19 cellular contexts compared by ENCODE assay signal in the genomic region with DNA sequence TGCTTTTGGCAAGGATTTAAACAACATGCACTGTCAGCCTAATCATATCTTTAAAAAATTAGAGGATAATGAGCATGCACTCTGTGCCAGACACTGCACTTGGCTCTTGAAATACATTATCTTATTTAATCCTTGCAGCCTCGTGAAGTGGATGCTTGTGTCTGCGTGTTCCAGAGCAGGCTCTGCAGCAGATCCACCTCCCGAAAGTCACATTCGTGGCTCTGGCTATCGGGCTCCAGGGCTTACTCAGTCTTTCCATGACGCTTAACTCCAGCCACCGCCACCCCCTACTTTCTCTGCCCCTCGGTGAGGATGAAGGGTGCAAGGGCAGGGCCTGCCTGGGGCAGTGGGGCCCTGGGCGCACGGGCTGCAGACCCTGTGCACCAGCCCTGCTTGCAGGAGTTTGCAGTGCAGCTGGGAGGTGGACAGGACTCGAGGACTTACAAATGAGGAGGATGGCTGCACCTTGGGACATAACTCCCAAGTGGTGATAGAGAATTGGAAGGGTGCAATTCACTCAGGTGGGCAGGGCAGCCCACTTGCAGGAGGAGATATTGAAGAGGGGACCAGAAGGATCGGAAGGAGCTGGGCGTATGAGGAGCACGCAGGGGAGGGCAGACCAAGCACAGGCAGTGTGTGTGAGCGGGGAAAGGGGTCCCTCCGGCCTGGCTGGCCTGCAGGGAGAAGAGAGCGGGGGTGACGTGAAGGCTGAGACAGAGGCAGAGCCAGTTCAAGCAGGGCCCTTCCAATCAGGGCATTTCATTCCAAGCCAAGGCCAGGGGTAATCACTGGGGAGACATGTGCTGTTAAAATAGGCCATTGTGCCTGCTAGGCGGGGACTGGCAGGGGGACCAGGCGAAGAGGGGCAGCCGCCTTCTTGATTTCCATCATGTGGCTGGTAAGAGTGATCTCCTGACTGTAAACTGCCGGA.
A peak's percentile ranks its signal among the peaks of the same experiment; 100 is the strongest.
DNase-seq lines count a peak whose midpoint lies in the region; ATAC-seq and TF ChIP-seq lines count a peak whose summit lies in the region.
"Had no signal": no experiment of that assay in that cellular context is flagged by ENCODE, and none has a peak within 500 bp of the region (broad histone marks: within the 10 kb centered on the region; RNA-seq: fewer than 3 reads in every experiment).

No MANE protein-coding gene starts in this region.

- intact Hi-C loops in Right ventricle myocardium superior (cut with DNase I) (loop anchor here (5.0 kb wide), 1 partner anchor 319 kb away; no protein-coding TSS in a partner anchor), tibial artery (cut with DNase I; ENCODE audit: low total_unique reads) (no loop called here)

- peak overlapping the region; percentile 28 for H3K27ac Mint-ChIP-seq in nephron progenitor cell
- H3K27ac Mint-ChIP-seq: activated naive CD8-positive, alpha-beta T cell treated with anti-CD3 and anti-CD28 coated beads, Interleukin-2, amount 50 U/mL, for 24 hours; activated T-helper 2 cell treated with anti-CD3 and anti-CD28 coated beads, Interferon-gamma antibody, Interleukin-2, Interleukin-4, amounts not matched to agents 10 μg/mL and 5 μg/mL and 100 μg/mL, durations not matched to agents 14 hours and 24 hours and 36 hours; T-helper 2 cell treated with Interferon-gamma antibody and Interleukin-4, amounts not matched to agents 5 μg/mL and 100 μg/mL, for 36 hours had no signal

- peaks cover 52% of the 10 kb centered on the region for H3K4me1 Mint-ChIP-seq in nephron progenitor cell
- H3K4me1 Mint-ChIP-seq: activated naive CD8-positive, alpha-beta T cell treated with anti-CD3 and anti-CD28 coated beads, Interleukin-2, amount 50 U/mL, for 24 hours had no signal

- peak; percentile 70 for ATAC-seq in Right ventricle myocardium superior (ENCODE audit: poor library complexity)
- ATAC-seq: activated naive CD8-positive, alpha-beta T cell treated with anti-CD3 and anti-CD28 coated beads, Interleukin-2, amount 50 U/mL, for 24 hours had no signal

- H3K36me3 ChIP-seq in tibial artery, result no peaks in the 10 kb centered on the region
- H3K36me3 ChIP-seq: BLaER1 treated with 17β-estradiol and CSF1 and Interleukin-3, amounts not matched to agents 10 nM and 100 nM; esophagus squamous epithelium; SJSA1 had no signal

- H3K9me3 Mint-ChIP-seq in nephron progenitor cell, result no peaks in the 10 kb centered on the region
- H3K9me3 Mint-ChIP-seq: activated naive CD8-positive, alpha-beta T cell treated with anti-CD3 and anti-CD28 coated beads, Interleukin-2, amount 50 U/mL, for 24 hours; activated T-helper 2 cell treated with anti-CD3 and anti-CD28 coated beads, Interferon-gamma antibody, Interleukin-2, Interleukin-4, amounts not matched to agents 10 μg/mL and 5 μg/mL and 100 μg/mL, durations not matched to agents 14 hours and 24 hours and 36 hours; T-helper 2 cell treated with Interferon-gamma antibody and Interleukin-4, amounts not matched to agents 5 μg/mL and 100 μg/mL, for 36 hours had no signal

- no peak overlapping the region for H3K4me3 ChIP-seq in tibial artery
- H3K4me3 ChIP-seq: BLaER1 treated with 17β-estradiol and CSF1 and Interleukin-3, amounts not matched to agents 10 nM and 100 nM; SJSA1 had no signal

- no peaks in the 10 kb centered on the region for H3K27me3 ChIP-seq in tibial artery
- H3K27me3 ChIP-seq: BLaER1 treated with 17β-estradiol and CSF1 and Interleukin-3, amounts not matched to agents 10 nM and 100 nM; esophagus squamous epithelium; SJSA1 had no signal

- H3K27ac ChIP-seq in tibial artery, result no peak overlapping the region
- H3K27ac ChIP-seq: 22Rv1; BLaER1 treated with 17β-estradiol and CSF1 and Interleukin-3, amounts not matched to agents 10 nM and 100 nM; esophagus squamous epithelium; SJSA1 had no signal

- TF ChIP-seq CTCF in nephron progenitor cell (IDR thresholded peaks at IDR 0.05) (no peak), tibial artery (IDR thresholded peaks at IDR 0.05) (no peak)

- DNase-seq in NCI-H1436 (lab: John Stamatoyannopoulos, UW) (peak; percentile 9), NCI-H1436 treated with DMSO at 0.1 percent for 48 hours (lab: John Stamatoyannopoulos, UW) (no peak), Right ventricle myocardium superior (no peak), nephron progenitor cell (no peak), tibial artery (peak; percentile 20 to 54), NCI-H128 (lab: John Stamatoyannopoulos, UW; ENCODE audit: unreplicated experiment) (no peak), NCI-H2196 treated with DMSO at 0.1 percent for 48 hours (lab: John Stamatoyannopoulos, UW; ENCODE audit: unreplicated experiment) (no peak), DMS153 (lab: John Stamatoyannopoulos, UW) (no peak)
- DNase-seq: activated CD4-positive, CD25-positive, alpha-beta regulatory T cell; activated naive CD8-positive, alpha-beta T cell treated with anti-CD3 and anti-CD28 coated beads, Interleukin-2, amount 50 U/mL, for 24 hours; esophagus squamous epithelium; KBM-7; NCI-H2081; stimulated activated CD4-positive, alpha-beta T cell treated with anti-CD3 and anti-CD28 coated beads, Interleukin-2, amount 100 ng/mL, for 24 hours had no signal

- H3K27me3 Mint-ChIP-seq in nephron progenitor cell (ENCODE audit: low read depth, poor library complexity), result peaks cover 21% of the 10 kb centered on the region

- H3K9me3 ChIP-seq in tibial artery, result no peaks in the 10 kb centered on the region
- H3K9me3 ChIP-seq: BLaER1 treated with 17β-estradiol and CSF1 and Interleukin-3, amounts not matched to agents 10 nM and 100 nM; esophagus squamous epithelium; SJSA1 had no signal

- H3K4me3 Mint-ChIP-seq in nephron progenitor cell, result no peak overlapping the region
- H3K4me3 Mint-ChIP-seq: activated naive CD8-positive, alpha-beta T cell treated with anti-CD3 and anti-CD28 coated beads, Interleukin-2, amount 50 U/mL, for 24 hours; T-helper 2 cell treated with Interferon-gamma antibody and Interleukin-4, amounts not matched to agents 5 μg/mL and 100 μg/mL, for 36 hours had no signal

- H3K4me1 ChIP-seq in tibial artery, result peaks cover 0 to 16% (median 2%) of the 10 kb centered on the region in 4 donors
- H3K4me1 ChIP-seq: SJSA1 had no signal

- H3K36me3 Mint-ChIP-seq in nephron progenitor cell (ENCODE audit: low read depth), result no peaks in the 10 kb centered on the region

Comparison
In these comparisons a context has a peak if more than half of its experiments do, and no peak if none do; other contexts are left out.
1. DNase-seq: peak in NCI-H1436 (single experiment) and tibial artery (2 of 2); none in NCI-H1436 treated with DMSO at 0.1 percent for 48 hours (single experiment), Right ventricle myocardium superior (single experiment), nephron progenitor cell (single experiment), NCI-H128 (single experiment), NCI-H2196 treated with DMSO at 0.1 percent for 48 hours (single experiment) and DMS153 (single experiment).